Comparison of ENCODE assay signal across 1 cellular context in genomic region chr11:64246874-64247728, GRCh38.
TF ChIP-seq lines count a peak whose summit lies in the region.

A gene with protein sequence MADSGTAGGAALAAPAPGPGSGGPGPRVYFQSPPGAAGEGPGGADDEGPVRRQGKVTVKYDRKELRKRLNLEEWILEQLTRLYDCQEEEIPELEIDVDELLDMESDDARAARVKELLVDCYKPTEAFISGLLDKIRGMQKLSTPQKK (minus strand): TSS chr11:64246943. CDS start chr11:64246673, 270 bp downstream.

TF ChIP-seq in HepG2, 621 proteins besides CTCF, POLR2A, EP300 and RAD21 (continued from another document and continues in another):
- TF ChIP-seq, protein P1, sequence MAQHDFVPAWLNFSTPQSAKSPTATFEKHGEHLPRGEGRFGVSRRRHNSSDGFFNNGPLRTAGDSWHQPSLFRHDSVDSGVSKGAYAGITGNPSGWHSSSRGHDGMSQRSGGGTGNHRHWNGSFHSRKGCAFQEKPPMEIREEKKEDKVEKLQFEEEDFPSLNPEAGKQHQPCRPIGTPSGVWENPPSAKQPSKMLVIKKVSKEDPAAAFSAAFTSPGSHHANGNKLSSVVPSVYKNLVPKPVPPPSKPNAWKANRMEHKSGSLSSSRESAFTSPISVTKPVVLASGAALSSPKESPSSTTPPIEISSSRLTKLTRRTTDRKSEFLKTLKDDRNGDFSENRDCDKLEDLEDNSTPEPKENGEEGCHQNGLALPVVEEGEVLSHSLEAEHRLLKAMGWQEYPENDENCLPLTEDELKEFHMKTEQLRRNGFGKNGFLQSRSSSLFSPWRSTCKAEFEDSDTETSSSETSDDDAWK (CRISPR knock-in tag; IDR thresholded peaks at IDR 0.05): no peak
- TF ChIP-seq THRA (CRISPR knock-in tag; IDR thresholded peaks at IDR 0.05; ENCODE audit: borderline replicate concordance) (no peak), ZNF781 (CRISPR knock-in tag; IDR thresholded peaks at IDR 0.05; ENCODE audit: borderline replicate concordance, not compliant biosample characterization) (peak; percentile 26), TRIM24 (CRISPR knock-in tag; IDR thresholded peaks at IDR 0.05) (no peak), FOXK1 (CRISPR knock-in tag; IDR thresholded peaks at IDR 0.05; ENCODE audit: borderline replicate concordance, low read depth) (peak; percentile 28; the same call in 1 of the 2 replicates), CREBL2 (CRISPR knock-in tag; IDR thresholded peaks at IDR 0.05; ENCODE audit: borderline replicate concordance) (no peak), BORCS8-MEF2B (CRISPR knock-in tag; IDR thresholded peaks at IDR 0.05) (no peak; the same call in 1 of the 2 replicates), ZNF644 (CRISPR knock-in tag; IDR thresholded peaks at IDR 0.05; ENCODE audit: low read depth) (no peak), ZNF354B (CRISPR knock-in tag; IDR thresholded peaks at IDR 0.05) (no peak), ZFYVE20 (CRISPR knock-in tag; IDR thresholded peaks at IDR 0.05; ENCODE audit: borderline replicate concordance, low read depth) (peak; percentile 37; the same call in 1 of the 2 replicates), KLF9 (CRISPR knock-in tag; IDR thresholded peaks at IDR 0.05; ENCODE audit: low read depth) (0 out of 2 replicates have a peak, but pooled peaks have one; percentile 81), ZNF33B (CRISPR knock-in tag; IDR thresholded peaks at IDR 0.05) (no peak; the same call in 1 of the 2 replicates), SNAI1 (CRISPR knock-in tag; IDR thresholded peaks at IDR 0.05; ENCODE audit: borderline replicate concordance) (no peak), TBX3 (IDR thresholded peaks at IDR 0.05; ENCODE audit: borderline replicate concordance) (no peak), ZIK1 (CRISPR knock-in tag; IDR thresholded peaks at IDR 0.05; ENCODE audit: borderline replicate concordance, low read depth) (no peak; the same call in 1 of the 2 replicates), NFKBIZ (CRISPR knock-in tag; IDR thresholded peaks at IDR 0.05) (no peak), ISX (CRISPR knock-in tag; conservative IDR thresholded peaks at IDR 0.05) (no peak), ZBTB33 (CRISPR knock-in tag; IDR thresholded peaks at IDR 0.05) (no peak)
- TF ChIP-seq, protein P2, sequence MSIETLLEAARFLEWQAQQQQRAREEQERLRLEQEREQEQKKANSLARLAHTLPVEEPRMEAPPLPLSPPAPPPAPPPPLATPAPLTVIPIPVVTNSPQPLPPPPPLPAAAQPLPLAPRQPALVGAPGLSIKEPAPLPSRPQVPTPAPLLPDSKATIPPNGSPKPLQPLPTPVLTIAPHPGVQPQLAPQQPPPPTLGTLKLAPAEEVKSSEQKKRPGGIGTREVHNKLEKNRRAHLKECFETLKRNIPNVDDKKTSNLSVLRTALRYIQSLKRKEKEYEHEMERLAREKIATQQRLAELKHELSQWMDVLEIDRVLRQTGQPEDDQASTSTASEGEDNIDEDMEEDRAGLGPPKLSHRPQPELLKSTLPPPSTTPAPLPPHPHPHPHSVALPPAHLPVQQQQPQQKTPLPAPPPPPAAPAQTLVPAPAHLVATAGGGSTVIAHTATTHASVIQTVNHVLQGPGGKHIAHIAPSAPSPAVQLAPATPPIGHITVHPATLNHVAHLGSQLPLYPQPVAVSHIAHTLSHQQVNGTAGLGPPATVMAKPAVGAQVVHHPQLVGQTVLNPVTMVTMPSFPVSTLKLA (IDR thresholded peaks at IDR 0.05): no peak; the same call in 1 of the 2 replicates
- TF ChIP-seq, protein P3, sequence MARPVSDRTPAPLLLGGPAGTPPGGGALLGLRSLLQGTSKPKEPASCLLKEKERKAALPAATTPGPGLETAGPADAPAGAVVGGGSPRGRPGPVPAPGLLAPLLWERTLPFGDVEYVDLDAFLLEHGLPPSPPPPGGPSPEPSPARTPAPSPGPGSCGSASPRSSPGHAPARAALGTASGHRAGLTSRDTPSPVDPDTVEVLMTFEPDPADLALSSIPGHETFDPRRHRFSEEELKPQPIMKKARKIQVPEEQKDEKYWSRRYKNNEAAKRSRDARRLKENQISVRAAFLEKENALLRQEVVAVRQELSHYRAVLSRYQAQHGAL (CRISPR knock-in tag; IDR thresholded peaks at IDR 0.05; ENCODE audit: not compliant biosample characterization): no peak
- TF ChIP-seq, protein P4, sequence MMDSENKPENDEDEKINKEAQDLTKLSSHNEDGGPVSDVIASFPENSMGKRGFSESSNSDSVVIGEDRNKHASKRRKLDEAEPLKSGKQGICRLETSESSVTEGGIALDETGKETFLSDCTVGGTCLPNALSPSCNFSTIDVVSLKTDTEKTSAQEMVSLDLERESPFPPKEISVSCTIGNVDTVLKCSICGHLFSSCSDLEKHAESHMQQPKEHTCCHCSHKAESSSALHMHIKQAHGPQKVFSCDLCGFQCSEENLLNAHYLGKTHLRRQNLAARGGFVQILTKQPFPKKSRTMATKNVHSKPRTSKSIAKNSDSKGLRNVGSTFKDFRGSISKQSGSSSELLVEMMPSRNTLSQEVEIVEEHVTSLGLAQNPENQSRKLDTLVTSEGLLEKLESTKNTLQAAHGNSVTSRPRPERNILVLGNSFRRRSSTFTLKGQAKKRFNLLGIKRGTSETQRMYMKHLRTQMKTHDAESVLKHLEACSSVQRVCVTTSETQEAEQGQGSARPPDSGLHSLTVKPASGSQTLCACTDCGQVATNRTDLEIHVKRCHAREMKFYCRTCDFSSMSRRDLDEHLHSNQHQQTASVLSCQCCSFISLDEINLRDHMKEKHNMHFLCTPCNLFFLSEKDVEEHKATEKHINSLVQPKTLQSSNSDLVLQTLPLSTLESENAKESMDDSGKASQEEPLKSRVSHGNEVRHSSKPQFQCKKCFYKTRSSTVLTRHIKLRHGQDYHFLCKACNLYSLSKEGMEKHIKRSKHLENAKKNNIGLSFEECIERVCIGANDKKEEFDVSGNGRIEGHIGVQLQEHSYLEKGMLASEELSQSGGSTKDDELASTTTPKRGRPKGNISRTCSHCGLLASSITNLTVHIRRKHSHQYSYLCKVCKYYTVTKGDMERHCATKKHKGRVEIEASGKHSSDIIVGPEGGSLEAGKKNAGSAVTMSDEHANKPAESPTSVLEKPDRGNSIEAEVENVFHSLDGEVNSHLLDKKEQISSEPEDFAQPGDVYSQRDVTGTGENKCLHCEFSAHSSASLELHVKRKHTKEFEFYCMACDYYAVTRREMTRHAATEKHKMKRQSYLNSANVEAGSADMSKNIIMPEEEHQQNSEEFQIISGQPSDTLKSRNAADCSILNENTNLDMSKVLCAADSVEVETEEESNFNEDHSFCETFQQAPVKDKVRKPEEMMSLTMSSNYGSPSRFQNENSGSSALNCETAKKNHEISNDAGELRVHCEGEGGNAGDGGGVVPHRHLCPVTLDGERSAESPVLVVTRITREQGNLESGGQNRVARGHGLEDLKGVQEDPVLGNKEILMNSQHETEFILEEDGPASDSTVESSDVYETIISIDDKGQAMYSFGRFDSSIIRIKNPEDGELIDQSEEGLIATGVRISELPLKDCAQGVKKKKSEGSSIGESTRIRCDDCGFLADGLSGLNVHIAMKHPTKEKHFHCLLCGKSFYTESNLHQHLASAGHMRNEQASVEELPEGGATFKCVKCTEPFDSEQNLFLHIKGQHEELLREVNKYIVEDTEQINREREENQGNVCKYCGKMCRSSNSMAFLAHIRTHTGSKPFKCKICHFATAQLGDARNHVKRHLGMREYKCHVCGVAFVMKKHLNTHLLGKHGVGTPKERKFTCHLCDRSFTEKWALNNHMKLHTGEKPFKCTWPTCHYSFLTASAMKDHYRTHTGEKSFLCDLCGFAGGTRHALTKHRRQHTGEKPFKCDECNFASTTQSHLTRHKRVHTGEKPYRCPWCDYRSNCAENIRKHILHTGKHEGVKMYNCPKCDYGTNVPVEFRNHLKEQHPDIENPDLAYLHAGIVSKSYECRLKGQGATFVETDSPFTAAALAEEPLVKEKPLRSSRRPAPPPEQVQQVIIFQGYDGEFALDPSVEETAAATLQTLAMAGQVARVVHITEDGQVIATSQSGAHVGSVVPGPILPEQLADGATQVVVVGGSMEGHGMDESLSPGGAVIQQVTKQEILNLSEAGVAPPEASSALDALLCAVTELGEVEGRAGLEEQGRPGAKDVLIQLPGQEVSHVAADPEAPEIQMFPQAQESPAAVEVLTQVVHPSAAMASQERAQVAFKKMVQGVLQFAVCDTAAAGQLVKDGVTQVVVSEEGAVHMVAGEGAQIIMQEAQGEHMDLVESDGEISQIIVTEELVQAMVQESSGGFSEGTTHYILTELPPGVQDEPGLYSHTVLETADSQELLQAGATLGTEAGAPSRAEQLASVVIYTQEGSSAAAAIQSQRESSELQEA (CRISPR knock-in tag; IDR thresholded peaks at IDR 0.05; ENCODE audit: not compliant biosample characterization): peak; percentile 19
- TF ChIP-seq, protein P5, sequence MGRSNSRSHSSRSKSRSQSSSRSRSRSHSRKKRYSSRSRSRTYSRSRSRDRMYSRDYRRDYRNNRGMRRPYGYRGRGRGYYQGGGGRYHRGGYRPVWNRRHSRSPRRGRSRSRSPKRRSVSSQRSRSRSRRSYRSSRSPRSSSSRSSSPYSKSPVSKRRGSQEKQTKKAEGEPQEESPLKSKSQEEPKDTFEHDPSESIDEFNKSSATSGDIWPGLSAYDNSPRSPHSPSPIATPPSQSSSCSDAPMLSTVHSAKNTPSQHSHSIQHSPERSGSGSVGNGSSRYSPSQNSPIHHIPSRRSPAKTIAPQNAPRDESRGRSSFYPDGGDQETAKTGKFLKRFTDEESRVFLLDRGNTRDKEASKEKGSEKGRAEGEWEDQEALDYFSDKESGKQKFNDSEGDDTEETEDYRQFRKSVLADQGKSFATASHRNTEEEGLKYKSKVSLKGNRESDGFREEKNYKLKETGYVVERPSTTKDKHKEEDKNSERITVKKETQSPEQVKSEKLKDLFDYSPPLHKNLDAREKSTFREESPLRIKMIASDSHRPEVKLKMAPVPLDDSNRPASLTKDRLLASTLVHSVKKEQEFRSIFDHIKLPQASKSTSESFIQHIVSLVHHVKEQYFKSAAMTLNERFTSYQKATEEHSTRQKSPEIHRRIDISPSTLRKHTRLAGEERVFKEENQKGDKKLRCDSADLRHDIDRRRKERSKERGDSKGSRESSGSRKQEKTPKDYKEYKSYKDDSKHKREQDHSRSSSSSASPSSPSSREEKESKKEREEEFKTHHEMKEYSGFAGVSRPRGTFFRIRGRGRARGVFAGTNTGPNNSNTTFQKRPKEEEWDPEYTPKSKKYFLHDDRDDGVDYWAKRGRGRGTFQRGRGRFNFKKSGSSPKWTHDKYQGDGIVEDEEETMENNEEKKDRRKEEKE (IDR thresholded peaks at IDR 0.05): no peak
- TF ChIP-seq, protein P6, sequence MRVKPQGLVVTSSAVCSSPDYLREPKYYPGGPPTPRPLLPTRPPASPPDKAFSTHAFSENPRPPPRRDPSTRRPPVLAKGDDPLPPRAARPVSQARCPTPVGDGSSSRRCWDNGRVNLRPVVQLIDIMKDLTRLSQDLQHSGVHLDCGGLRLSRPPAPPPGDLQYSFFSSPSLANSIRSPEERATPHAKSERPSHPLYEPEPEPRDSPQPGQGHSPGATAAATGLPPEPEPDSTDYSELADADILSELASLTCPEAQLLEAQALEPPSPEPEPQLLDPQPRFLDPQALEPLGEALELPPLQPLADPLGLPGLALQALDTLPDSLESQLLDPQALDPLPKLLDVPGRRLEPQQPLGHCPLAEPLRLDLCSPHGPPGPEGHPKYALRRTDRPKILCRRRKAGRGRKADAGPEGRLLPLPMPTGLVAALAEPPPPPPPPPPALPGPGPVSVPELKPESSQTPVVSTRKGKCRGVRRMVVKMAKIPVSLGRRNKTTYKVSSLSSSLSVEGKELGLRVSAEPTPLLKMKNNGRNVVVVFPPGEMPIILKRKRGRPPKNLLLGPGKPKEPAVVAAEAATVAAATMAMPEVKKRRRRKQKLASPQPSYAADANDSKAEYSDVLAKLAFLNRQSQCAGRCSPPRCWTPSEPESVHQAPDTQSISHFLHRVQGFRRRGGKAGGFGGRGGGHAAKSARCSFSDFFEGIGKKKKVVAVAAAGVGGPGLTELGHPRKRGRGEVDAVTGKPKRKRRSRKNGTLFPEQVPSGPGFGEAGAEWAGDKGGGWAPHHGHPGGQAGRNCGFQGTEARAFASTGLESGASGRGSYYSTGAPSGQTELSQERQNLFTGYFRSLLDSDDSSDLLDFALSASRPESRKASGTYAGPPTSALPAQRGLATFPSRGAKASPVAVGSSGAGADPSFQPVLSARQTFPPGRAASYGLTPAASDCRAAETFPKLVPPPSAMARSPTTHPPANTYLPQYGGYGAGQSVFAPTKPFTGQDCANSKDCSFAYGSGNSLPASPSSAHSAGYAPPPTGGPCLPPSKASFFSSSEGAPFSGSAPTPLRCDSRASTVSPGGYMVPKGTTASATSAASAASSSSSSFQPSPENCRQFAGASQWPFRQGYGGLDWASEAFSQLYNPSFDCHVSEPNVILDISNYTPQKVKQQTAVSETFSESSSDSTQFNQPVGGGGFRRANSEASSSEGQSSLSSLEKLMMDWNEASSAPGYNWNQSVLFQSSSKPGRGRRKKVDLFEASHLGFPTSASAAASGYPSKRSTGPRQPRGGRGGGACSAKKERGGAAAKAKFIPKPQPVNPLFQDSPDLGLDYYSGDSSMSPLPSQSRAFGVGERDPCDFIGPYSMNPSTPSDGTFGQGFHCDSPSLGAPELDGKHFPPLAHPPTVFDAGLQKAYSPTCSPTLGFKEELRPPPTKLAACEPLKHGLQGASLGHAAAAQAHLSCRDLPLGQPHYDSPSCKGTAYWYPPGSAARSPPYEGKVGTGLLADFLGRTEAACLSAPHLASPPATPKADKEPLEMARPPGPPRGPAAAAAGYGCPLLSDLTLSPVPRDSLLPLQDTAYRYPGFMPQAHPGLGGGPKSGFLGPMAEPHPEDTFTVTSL (CRISPR knock-in tag; IDR thresholded peaks at IDR 0.05; ENCODE audit: borderline replicate concordance): 0 out of 2 replicates have a peak, but pooled peaks have one; percentile 3
